33 cellular contexts compared by ENCODE assay signal in the genomic region with DNA sequence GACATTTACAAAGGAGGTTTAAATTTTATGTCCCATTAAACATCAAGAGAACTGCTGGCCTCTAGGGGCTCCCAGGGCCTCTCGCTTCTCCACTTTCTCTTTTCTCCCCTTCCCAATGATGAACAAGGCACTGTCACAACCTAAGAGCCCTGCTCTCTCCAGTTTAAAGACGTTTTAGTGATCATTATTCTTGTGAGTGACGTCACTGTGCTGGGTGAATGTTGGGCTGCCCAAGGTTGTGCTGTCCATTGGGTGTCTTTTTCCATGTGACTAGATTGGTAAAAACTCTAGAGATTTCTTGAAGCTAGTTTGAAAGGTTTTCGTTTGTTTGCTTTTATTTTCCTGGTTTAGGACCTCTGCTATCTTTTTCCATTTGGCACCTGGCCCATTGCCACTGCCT.
"Had no signal": no experiment of that assay in that cellular context is flagged by ENCODE, and none has a peak within 500 bp of the region (broad histone marks: within the 10 kb centered on the region; RNA-seq: fewer than 3 reads in every experiment).

No MANE protein-coding gene starts in this region.

- H3K4me1 ChIP-seq: adrenal gland, body of pancreas, esophagus squamous epithelium, gastroesophageal sphincter had no signal

- H3K4me1 Mint-ChIP-seq: activated B cell treated with CpG ODN at 0.5 μM for 24 hours; activated naive CD4-positive, alpha-beta T cell treated with anti-CD3 and anti-CD28 coated beads, Interleukin-2, amount 50 U/mL, for 24 hours; activated naive CD8-positive, alpha-beta T cell treated with anti-CD3 and anti-CD28 coated beads for 36 hours; activated naive CD8-positive, alpha-beta T cell treated with anti-CD3 and anti-CD28 coated beads, Interleukin-2, amount 50 U/mL, for 24 hours; activated T-helper 17 cell treated with anti-CD3 and anti-CD28 coated beads, Interleukin-2, amount 50 U/mL, for 72 hours; T-helper 17 cell had no signal

- H3K27me3 ChIP-seq: adrenal gland, body of pancreas, esophagus squamous epithelium, gastroesophageal sphincter, heart right ventricle had no signal

- H3K4me3 Mint-ChIP-seq: activated B cell treated with CpG ODN at 0.5 μM for 24 hours; activated CD8-positive, alpha-beta T cell treated with anti-CD3 and anti-CD28 coated beads for 36 hours; activated naive CD4-positive, alpha-beta T cell treated with anti-CD3 and anti-CD28 coated beads for 36 hours; activated naive CD4-positive, alpha-beta T cell treated with anti-CD3 and anti-CD28 coated beads, Interleukin-2, amount 50 U/mL, for 24 hours; activated naive CD8-positive, alpha-beta T cell treated with anti-CD3 and anti-CD28 coated beads for 36 hours; activated naive CD8-positive, alpha-beta T cell treated with anti-CD3 and anti-CD28 coated beads, Interleukin-2, amount 50 U/mL, for 24 hours; activated T-cell treated with anti-CD3 and anti-CD28 coated beads, Interleukin-2, amount 50 U/mL, for 4 hours; activated T-helper 17 cell treated with anti-CD3 and anti-CD28 coated beads, Interleukin-2, amount 50 U/mL, for 72 hours; effector memory CD8-positive, alpha-beta T cell; T-helper 17 cell; T-helper 2 cell treated with Interferon-gamma antibody and Interleukin-4, amounts not matched to agents 5 μg/mL and 100 μg/mL, for 36 hours had no signal

- ATAC-seq: activated CD4-positive, CD25-positive, alpha-beta regulatory T cell treated with anti-CD3 and anti-CD28 coated beads, Interleukin-2, amount 50 U/mL, for 24 hours; activated CD8-positive, alpha-beta T cell treated with anti-CD3 and anti-CD28 coated beads for 36 hours; activated naive CD8-positive, alpha-beta T cell treated with anti-CD3 and anti-CD28 coated beads, Interleukin-2, amount 50 U/mL, for 24 hours; activated T-cell treated with anti-CD3 and anti-CD28 coated beads, Interleukin-2, amount 50 U/mL, for 4 hours; activated T-helper 17 cell treated with anti-CD3 and anti-CD28 coated beads, Interleukin-2, amount 50 U/mL, for 72 hours; body of pancreas; effector memory CD8-positive, alpha-beta T cell; gastroesophageal sphincter; heart right ventricle; T-helper 17 cell had no signal

- H3K27me3 Mint-ChIP-seq: activated B cell treated with CpG ODN at 0.5 μM for 24 hours; activated CD8-positive, alpha-beta T cell treated with anti-CD3 and anti-CD28 coated beads for 36 hours; activated naive CD4-positive, alpha-beta T cell treated with anti-CD3 and anti-CD28 coated beads, Interleukin-2, amount 50 U/mL, for 24 hours; activated naive CD8-positive, alpha-beta T cell treated with anti-CD3 and anti-CD28 coated beads for 36 hours; activated naive CD8-positive, alpha-beta T cell treated with anti-CD3 and anti-CD28 coated beads, Interleukin-2, amount 50 U/mL, for 24 hours; activated T-helper 17 cell treated with anti-CD3 and anti-CD28 coated beads, Interleukin-2, amount 50 U/mL, for 72 hours; effector memory CD8-positive, alpha-beta T cell; T-helper 17 cell had no signal

- H3K36me3 ChIP-seq: adrenal gland, esophagus squamous epithelium, gastroesophageal sphincter, heart right ventricle, WERI-Rb-1 had no signal

- H3K4me3 ChIP-seq: adrenal gland, body of pancreas, esophagus squamous epithelium, gastroesophageal sphincter, heart right ventricle had no signal

- H3K9me3 Mint-ChIP-seq: activated CD8-positive, alpha-beta T cell treated with anti-CD3 and anti-CD28 coated beads for 36 hours; activated naive CD4-positive, alpha-beta T cell treated with anti-CD3 and anti-CD28 coated beads for 36 hours; activated naive CD4-positive, alpha-beta T cell treated with anti-CD3 and anti-CD28 coated beads, Interleukin-2, amount 50 U/mL, for 24 hours; activated naive CD8-positive, alpha-beta T cell treated with anti-CD3 and anti-CD28 coated beads for 36 hours; activated naive CD8-positive, alpha-beta T cell treated with anti-CD3 and anti-CD28 coated beads, Interleukin-2, amount 50 U/mL, for 24 hours; T-helper 2 cell treated with Interferon-gamma antibody and Interleukin-4, amounts not matched to agents 5 μg/mL and 100 μg/mL, for 36 hours had no signal

- H3K27ac Mint-ChIP-seq: activated B cell treated with CpG ODN at 0.5 μM for 24 hours; activated CD8-positive, alpha-beta T cell treated with anti-CD3 and anti-CD28 coated beads for 36 hours; activated naive CD4-positive, alpha-beta T cell treated with anti-CD3 and anti-CD28 coated beads for 36 hours; activated naive CD4-positive, alpha-beta T cell treated with anti-CD3 and anti-CD28 coated beads, Interleukin-2, amount 50 U/mL, for 24 hours; activated naive CD8-positive, alpha-beta T cell treated with anti-CD3 and anti-CD28 coated beads for 36 hours; activated naive CD8-positive, alpha-beta T cell treated with anti-CD3 and anti-CD28 coated beads, Interleukin-2, amount 50 U/mL, for 24 hours; activated T-helper 17 cell treated with anti-CD3 and anti-CD28 coated beads, Interleukin-2, amount 50 U/mL, for 72 hours; effector memory CD8-positive, alpha-beta T cell; T-helper 17 cell; T-helper 2 cell treated with Interferon-gamma antibody and Interleukin-4, amounts not matched to agents 5 μg/mL and 100 μg/mL, for 36 hours had no signal

- H3K9me3 ChIP-seq: adrenal gland, body of pancreas, gastroesophageal sphincter had no signal

- H3K36me3 Mint-ChIP-seq: activated naive CD4-positive, alpha-beta T cell treated with anti-CD3 and anti-CD28 coated beads, Interleukin-2, amount 50 U/mL, for 24 hours; activated naive CD8-positive, alpha-beta T cell treated with anti-CD3 and anti-CD28 coated beads for 36 hours had no signal

- H3K27ac ChIP-seq: adrenal gland, body of pancreas, epithelial cell of prostate, esophagus squamous epithelium, gastroesophageal sphincter, heart right ventricle, WERI-Rb-1 had no signal

- DNase-seq: activated B cell treated with CpG ODN at 0.5 μM for 24 hours; activated CD4-positive, alpha-beta T cell treated with anti-CD3 and anti-CD28 coated beads for 48 hours; activated CD4-positive, alpha-beta T cell treated with anti-CD3 and anti-CD28 coated beads, Interleukin-2, amount 50 U/mL, for 1 hour; activated CD4-positive, alpha-beta T cell treated with anti-CD3 and anti-CD28 coated beads, Interleukin-2, amount 50 U/mL, for 48 hours; activated CD8-positive, alpha-beta memory T cell treated with anti-CD3 and anti-CD28 coated beads for 24 hours; activated CD8-positive, alpha-beta T cell treated with anti-CD3 and anti-CD28 coated beads for 36 hours; activated effector memory CD4-positive, alpha-beta T cell treated with Interleukin-2 at 50 U/mL for 16 hours; activated gamma-delta T cell treated with Interleukin-2 at 50 U/mL for 16 hours; activated naive CD4-positive, alpha-beta T cell treated with anti-CD3 and anti-CD28 coated beads for 36 hours; activated naive CD8-positive, alpha-beta T cell treated with anti-CD3 and anti-CD28 coated beads for 36 hours; activated naive CD8-positive, alpha-beta T cell treated with anti-CD3 and anti-CD28 coated beads, Interleukin-2, amount 50 U/mL, for 24 hours; activated T-cell treated with anti-CD3 and anti-CD28 coated beads, Interleukin-2, amount 50 U/mL, for 4 hours; amygdala; aorta; body of pancreas; caudate nucleus; cortex of kidney; dermis blood vessel endothelial cell; effector CD4-positive, alpha-beta T cell; effector memory CD8-positive, alpha-beta T cell; esophagus squamous epithelium; foreskin melanocyte; heart right ventricle; T-helper 17 cell; T1000; WERI-Rb-1 had no signal
